Comparison of ENCODE assay signal across 16 cellular contexts in the genomic region with DNA sequence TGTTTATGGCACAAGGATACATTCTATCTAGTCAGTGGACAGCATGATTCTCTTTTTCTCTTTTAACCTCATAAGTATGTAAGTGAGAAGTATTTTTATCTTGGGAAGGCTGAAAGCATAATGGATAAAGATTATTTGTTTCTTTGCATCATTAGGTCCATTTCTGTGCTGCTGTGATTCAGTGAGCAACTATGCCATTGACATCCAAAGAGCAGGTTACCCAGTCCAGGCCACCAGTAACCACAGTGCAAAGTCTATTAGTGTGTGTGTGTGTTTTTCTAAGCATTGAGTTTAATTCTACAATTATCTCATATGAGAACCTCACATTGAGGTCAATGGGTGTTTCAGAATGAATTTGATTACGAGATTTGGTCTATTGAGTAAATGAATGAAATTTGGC.
DNase-seq lines count a peak whose midpoint lies in the region; FAIRE-seq and TF ChIP-seq lines count a peak whose summit lies in the region.
"Had no signal": no experiment of that assay in that cellular context is flagged by ENCODE, and none has a peak within 500 bp of the region (broad histone marks: within the 10 kb centered on the region; RNA-seq: fewer than 3 reads in every experiment).

No MANE protein-coding gene starts in this region.

- TF ChIP-seq CTCF in choroid plexus epithelial cell (conservative IDR thresholded peaks at IDR 0.05; ENCODE audit: low read depth, low read length) (no peak), kidney (IDR thresholded peaks at IDR 0.05; ENCODE audit: borderline replicate concordance, extremely low read depth, insufficient read depth) (no peak)

- H3K36me3 ChIP-seq in kidney (ENCODE audit: control insufficient read depth in 1 of 2, insufficient read depth in 2 of 2, low read length in 2 of 2), result no peaks in the 10 kb centered on the region
- no peaks in the 10 kb centered on the region for H3K36me3 ChIP-seq in trophoblast cell (ENCODE audit: control insufficient read depth in 1 of 2, insufficient read depth in 2 of 2, low read length in 2 of 2)
- H3K36me3 ChIP-seq: BLaER1 treated with 17β-estradiol and CSF1 and Interleukin-3, amounts not matched to agents 10 nM and 100 nM had no signal

- no peak overlapping the region for H2AFZ ChIP-seq in trophoblast cell (ENCODE audit: insufficient read depth, low read length, poor library complexity)

- no peak overlapping the region for H3K23ac ChIP-seq in trophoblast cell (ENCODE audit: low read length)

- no peak overlapping the region for H4K91ac ChIP-seq in trophoblast cell (ENCODE audit: low read depth, low read length)

- no peak overlapping the region for H3K14ac ChIP-seq in trophoblast cell (ENCODE audit: low read length)

- H3K9ac ChIP-seq in kidney (ENCODE audit: low read length in 2 of 2) (no peak overlapping the region), trophoblast cell (ENCODE audit: low read length) (no peak overlapping the region)
- H3K9ac ChIP-seq: BLaER1 treated with 17β-estradiol and CSF1 and Interleukin-3, amounts not matched to agents 10 nM and 100 nM had no signal

- no peak overlapping the region for H2BK12ac ChIP-seq in trophoblast cell (ENCODE audit: low read length)

- no peak overlapping the region for H4K8ac ChIP-seq in trophoblast cell (ENCODE audit: low read depth, low read length)

- H3K79me2 ChIP-seq in trophoblast cell (ENCODE audit: control insufficient read depth, insufficient read depth, low read length, poor library complexity), result no peaks in the 10 kb centered on the region

- H3K4me3 ChIP-seq in choroid plexus epithelial cell (ENCODE audit: low read depth, low read length), result no peak overlapping the region
- no peak overlapping the region for H3K4me3 ChIP-seq in kidney (ENCODE audit: low read length in 2 of 2)
- no peak overlapping the region for H3K4me3 ChIP-seq in trophoblast cell (ENCODE audit: low read depth, low read length)
- H3K4me3 ChIP-seq: BLaER1 treated with 17β-estradiol and CSF1 and Interleukin-3, amounts not matched to agents 10 nM and 100 nM; GM12878 had no signal

- no peak overlapping the region for H2AK5ac ChIP-seq in trophoblast cell (ENCODE audit: low read length)

- no peaks in the 10 kb centered on the region for H3K79me1 ChIP-seq in trophoblast cell (ENCODE audit: low read length)

- H3K9me3 ChIP-seq in kidney (ENCODE audit: control insufficient read depth in 1 of 2, low read length in 2 of 2) (peaks cover 0 to 6% of the 10 kb centered on the region in 2 donors), trophoblast cell (ENCODE audit: insufficient read depth, low read depth, low read length) (peaks cover 10% of the 10 kb centered on the region)

- no peak overlapping the region for H2BK5ac ChIP-seq in trophoblast cell (ENCODE audit: low read depth, low read length, poor library complexity)

- no peaks in the 10 kb centered on the region for H3K27me3 ChIP-seq in trophoblast cell (ENCODE audit: insufficient read depth, low read length)
- H3K27me3 ChIP-seq: BLaER1 treated with 17β-estradiol and CSF1 and Interleukin-3, amounts not matched to agents 10 nM and 100 nM had no signal

- intact Hi-C loops in kidney (cut with DNase I), result no loop called here

- no peaks in the 10 kb centered on the region for H3K4me1 ChIP-seq in kidney (ENCODE audit: control insufficient read depth in 1 of 2, insufficient read depth in 1 of 2, low read depth in 1 of 2, low read length in 2 of 2)
- H3K4me1 ChIP-seq in trophoblast cell (ENCODE audit: control insufficient read depth in 1 of 2, insufficient read depth in 2 of 2, low read length in 2 of 2), result no peaks in the 10 kb centered on the region
- H3K4me1 ChIP-seq: BLaER1 treated with 17β-estradiol and CSF1 and Interleukin-3, amounts not matched to agents 10 nM and 100 nM had no signal

- no peak overlapping the region for H4K12ac ChIP-seq in trophoblast cell (ENCODE audit: low read depth, low read length)

- no peak overlapping the region for H3K27ac ChIP-seq in kidney (ENCODE audit: low read depth in 2 of 2, low read length in 2 of 2)
- H3K27ac ChIP-seq in trophoblast cell (ENCODE audit: low read depth, low read length), result no peak overlapping the region
- H3K27ac ChIP-seq: BLaER1 treated with 17β-estradiol and CSF1 and Interleukin-3, amounts not matched to agents 10 nM and 100 nM had no signal

- DNase-seq in SW480 (ENCODE audit: low spot score) (peak; percentile 17), choroid plexus epithelial cell (ENCODE audit: low read depth) (peak; percentile 2), kidney glomerular epithelial cell (lab: John Stamatoyannopoulos, UW) (peak; percentile 54), NCI-H2107 (lab: John Stamatoyannopoulos, UW) (no peak), kidney (no peak), trophoblast cell (no peak), NCI-H526 treated with DMSO at 0.1 percent for 48 hours (lab: John Stamatoyannopoulos, UW) (no peak)
- DNase-seq: ACHN; Calu3; CD4-positive, CD25-positive, alpha-beta regulatory T cell; DMS 273 treated with DMSO at 0.1 percent for 48 hours; GOT3; H9; IMR-90 had no signal

- no peak overlapping the region for H3K18ac ChIP-seq in trophoblast cell (ENCODE audit: low read length)

- H3K4ac ChIP-seq in trophoblast cell (ENCODE audit: low read depth, low read length), result no peak overlapping the region

- no peak overlapping the region for H2BK120ac ChIP-seq in trophoblast cell (ENCODE audit: insufficient read depth, low read length, poor library complexity)

- WGBS in trophoblast cell (ENCODE audit: extremely low coverage, insufficient coverage, insufficient read length), result no CpG with 5 or more reads among the region's 1 CpG

- no peak overlapping the region for H3K4me2 ChIP-seq in trophoblast cell (ENCODE audit: low read length)
- H3K4me2 ChIP-seq: BLaER1 treated with 17β-estradiol and CSF1 and Interleukin-3, amounts not matched to agents 10 nM and 100 nM had no signal

- FAIRE-seq in kidney (lab: Jason Lieb, UNC), result no peak
- FAIRE-seq: GM12878 had no signal

Comparison
In these comparisons a context has a peak if more than half of its experiments do, and no peak if none do; other contexts are left out.
1. DNase-seq: peak in SW480 (single experiment), choroid plexus epithelial cell (single experiment) and kidney glomerular epithelial cell (single experiment); none in NCI-H2107 (single experiment), kidney (single experiment), trophoblast cell (0 of 2) and NCI-H526 treated with DMSO at 0.1 percent for 48 hours (single experiment).